ENCODE assay signal across 8 cellular contexts in genomic region chr1:248450466-248451145, GRCh38.
ATAC-seq lines count a peak whose summit lies in the region.
"Not testable (repeated sequence)": the region's sequence is repeated elsewhere in the genome, so short reads cannot be mapped to it uniquely, and the experiment has no call there.

No MANE protein-coding gene starts in this region.

- H3K9me3 Mint-ChIP-seq in stimulated activated memory B cell treated with anti-CD40 and anti-IgM and Interleukin-4, amounts not matched to agents 10 μg/mL and 1 μg/mL and 100 μg/mL, for 72 hours, result not testable (repeated sequence)

- H3K4me3 Mint-ChIP-seq in stimulated activated memory B cell treated with anti-CD40 and anti-IgM and Interleukin-4, amounts not matched to agents 10 μg/mL and 1 μg/mL and 100 μg/mL, for 72 hours, result peak overlapping the region; percentile 53

- peaks cover 31% of the 10 kb centered on the region for H3K4me1 Mint-ChIP-seq in stimulated activated memory B cell treated with anti-CD40 and anti-IgM and Interleukin-4, amounts not matched to agents 10 μg/mL and 1 μg/mL and 100 μg/mL, for 72 hours

- H3K27ac Mint-ChIP-seq in stimulated activated memory B cell treated with anti-CD40 and anti-IgM and Interleukin-4, amounts not matched to agents 10 μg/mL and 1 μg/mL and 100 μg/mL, for 72 hours, result peak overlapping the region; percentile 79

- H3K36me3 Mint-ChIP-seq in stimulated activated memory B cell treated with anti-CD40 and anti-IgM and Interleukin-4, amounts not matched to agents 10 μg/mL and 1 μg/mL and 100 μg/mL, for 72 hours, result not testable (repeated sequence)

- not testable (repeated sequence) for H3K27me3 Mint-ChIP-seq in stimulated activated memory B cell treated with anti-CD40 and anti-IgM and Interleukin-4, amounts not matched to agents 10 μg/mL and 1 μg/mL and 100 μg/mL, for 72 hours

- ATAC-seq in GM18508 (IDR thresholded peaks at IDR 0.05; ENCODE audit: insufficient read depth, unreplicated experiment) (peak; percentile 32), GM19035 (IDR thresholded peaks at IDR 0.05; ENCODE audit: unreplicated experiment) (peak; percentile 58), GM21360 (IDR thresholded peaks at IDR 0.05; ENCODE audit: unreplicated experiment) (peak; percentile 62), GM21786 (IDR thresholded peaks at IDR 0.05; ENCODE audit: unreplicated experiment) (peak; percentile 58), HG02885 (IDR thresholded peaks at IDR 0.05; ENCODE audit: poor library complexity, unreplicated experiment) (peak; percentile 53), HG03108 (IDR thresholded peaks at IDR 0.05; ENCODE audit: unreplicated experiment) (peak; percentile 71), HG03469 (IDR thresholded peaks at IDR 0.05; ENCODE audit: unreplicated experiment) (peak; percentile 57)
- peak; percentile 63 for ATAC-seq in stimulated activated memory B cell treated with anti-CD40 and anti-IgM and Interleukin-4, amounts not matched to agents 10 μg/mL and 1 μg/mL and 100 μg/mL, for 72 hours

Comparison
In these comparisons a context has a peak if more than half of its experiments do, and no peak if none do; other contexts are left out.
1. Peak in every context shown above with its lines: ATAC-seq.